In the genomic region with DNA sequence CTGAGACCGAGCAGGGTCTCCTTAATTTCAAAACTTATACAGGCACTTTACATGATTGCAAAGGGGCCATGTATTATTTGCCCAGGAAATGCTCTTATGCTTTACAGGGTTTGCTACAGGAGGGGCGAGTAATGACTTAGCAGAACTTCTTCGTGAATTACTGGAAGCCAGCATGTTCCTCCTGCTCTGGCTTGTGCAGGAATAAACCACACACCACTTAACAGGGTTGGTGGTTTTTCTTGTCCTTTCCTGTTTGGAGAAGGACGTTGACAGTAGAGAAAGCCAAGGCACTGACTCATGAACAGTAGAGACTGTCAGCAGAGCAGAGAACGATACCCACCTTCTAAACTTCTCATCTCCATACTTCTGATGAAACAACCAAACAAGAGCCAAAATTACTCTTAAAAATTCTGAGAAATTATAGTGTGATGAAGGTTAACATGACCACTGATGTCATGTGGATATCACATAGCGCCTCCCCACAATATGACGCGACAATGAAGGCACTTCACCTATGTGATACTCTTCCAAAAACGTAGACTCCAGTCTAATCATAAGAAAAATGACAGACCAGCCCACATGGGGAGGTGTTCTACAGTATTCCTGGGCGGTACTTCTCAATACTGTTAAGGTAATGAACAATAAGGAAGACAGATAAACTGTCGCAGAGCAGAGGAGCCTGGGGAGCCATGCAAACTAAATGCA, we compare ENCODE assay signal across 10 cellular contexts. TPM values are rescaled to one million over a fixed set of nuclear protein-coding genes. Genes with fewer than 3 reads are reported as not detected.
DNase-seq lines count a peak whose midpoint lies in the region; ATAC-seq and TF ChIP-seq lines count a peak whose summit lies in the region.
"Had no signal": no experiment of that assay in that cellular context is flagged by ENCODE, and none has a peak within 500 bp of the region (broad histone marks: within the 10 kb centered on the region; RNA-seq: fewer than 3 reads in every experiment).

No MANE protein-coding gene starts in this region.

- no peak overlapping the region for H3K4me3 ChIP-seq in fibroblast of villous mesenchyme (ENCODE audit: low read depth, low read length)
- no peak overlapping the region for H3K4me3 ChIP-seq in neuronal stem cell (ENCODE audit: low read length in 2 of 2)
- H3K4me3 ChIP-seq: dorsolateral prefrontal cortex had no signal

- no peak overlapping the region for H2AFZ ChIP-seq in neuronal stem cell (ENCODE audit: low read length)

- H2BK12ac ChIP-seq in neuronal stem cell (ENCODE audit: low read length) = no peak overlapping the region

- no peak overlapping the region for H3K18ac ChIP-seq in neuronal stem cell (ENCODE audit: low read length)

- H3K36me3 ChIP-seq in neuronal stem cell (replicated peaks in 1 of 2; ENCODE audit: control insufficient read depth in 2 of 2, insufficient read depth in 2 of 2, low read length in 2 of 2) = no peaks in the 10 kb centered on the region

- WGBS in neuronal stem cell (ENCODE audit: extremely low coverage in 2 of 2, insufficient read length in 2 of 2, insufficient replicate concordance in 1 of 2), 2 donors = no CpG with 5 or more reads among the region's 11 CpGs

- no peak overlapping the region for H3K27ac Mint-ChIP-seq in T-helper 17 cell

- ATAC-seq in GM21367 (IDR thresholded peaks at IDR 0.05; ENCODE audit: unreplicated experiment) = peak; percentile 67
- peak; percentile 56 for ATAC-seq in T-helper 17 cell
- ATAC-seq in HG03025 (IDR thresholded peaks at IDR 0.05; ENCODE audit: low FRiP score, unreplicated experiment) = no peak
- no peak for ATAC-seq in HG03442 (IDR thresholded peaks at IDR 0.05; ENCODE audit: unreplicated experiment)

- H3K4me2 ChIP-seq in neuronal stem cell (ENCODE audit: insufficient read depth, low read length, poor library complexity, severe bottlenecking) = no peak overlapping the region

- no peak overlapping the region for H2BK15ac ChIP-seq in neuronal stem cell (ENCODE audit: low read length)

- H3K4me1 ChIP-seq in neuronal stem cell (ENCODE audit: control insufficient read depth in 2 of 2, insufficient read depth in 1 of 2, low read depth in 1 of 2, low read length in 2 of 2) = no peaks in the 10 kb centered on the region

- peaks cover 6% of the 10 kb centered on the region for H3K4me1 Mint-ChIP-seq in T-helper 17 cell

- no peak overlapping the region for H2BK120ac ChIP-seq in neuronal stem cell (ENCODE audit: low read depth, low read length)

- H3K4me3 Mint-ChIP-seq in T-helper 17 cell = peak overlapping the region; percentile 41

- H3K14ac ChIP-seq in neuronal stem cell (ENCODE audit: low read length) = no peak overlapping the region

- no peaks in the 10 kb centered on the region for H3K27me3 ChIP-seq in neuronal stem cell (ENCODE audit: control insufficient read depth in 3 of 3, insufficient read depth in 3 of 3, low read depth in 1 of 3, low read length in 3 of 3)

- no peaks in the 10 kb centered on the region for H3K36me3 Mint-ChIP-seq in T-helper 17 cell (ENCODE audit: low read depth)

- DNase-seq in AG08396 (ENCODE audit: low spot score) (peak; percentile 64), T-helper 17 cell (no peak), fibroblast of villous mesenchyme (ENCODE audit: low read depth) (peak; percentile 96), epidermal melanocyte (ENCODE audit: insufficient read length, low spot score) (no peak), neuronal stem cell (ENCODE audit: low spot score) (no peak)
- DNase-seq: dorsolateral prefrontal cortex, NCI-H2029 treated with DMSO at 0.1 percent for 48 hours had no signal

- H3K27ac ChIP-seq in neuronal stem cell (replicated peaks; ENCODE audit: low read length) = no peak overlapping the region
- H3K27ac ChIP-seq: dorsolateral prefrontal cortex had no signal

- H3K9me3 ChIP-seq in T-helper 17 cell (ENCODE audit: control insufficient read depth, low read length, poor library complexity, severe bottlenecking) (no peaks in the 10 kb centered on the region), neuronal stem cell (replicated peaks in 1 of 2; ENCODE audit: control insufficient read depth in 2 of 2, insufficient read depth in 1 of 2, low read depth in 1 of 2, low read length in 2 of 2) (no peaks in the 10 kb centered on the region)

- H3K23ac ChIP-seq in neuronal stem cell (ENCODE audit: low read depth, low read length, poor library complexity) = no peak overlapping the region

- H3K79me1 ChIP-seq in neuronal stem cell (ENCODE audit: low read depth, low read length) = no peaks in the 10 kb centered on the region

- no peak overlapping the region for H2BK5ac ChIP-seq in neuronal stem cell (ENCODE audit: low read length)

- H3K9ac ChIP-seq in neuronal stem cell (ENCODE audit: low read depth, low read length, poor library complexity) = no peak overlapping the region

- peaks cover 21% of the 10 kb centered on the region for H3K27me3 Mint-ChIP-seq in T-helper 17 cell

- H4K8ac ChIP-seq in neuronal stem cell (ENCODE audit: low read depth, low read length) = no peak overlapping the region

- no peak overlapping the region for H2AK5ac ChIP-seq in neuronal stem cell (ENCODE audit: low read depth, low read length)

- no peak overlapping the region for H4K91ac ChIP-seq in neuronal stem cell (ENCODE audit: low read depth, low read length, poor library complexity)

- no peak overlapping the region for H3K4ac ChIP-seq in neuronal stem cell (ENCODE audit: low read length)

- no peak for TF ChIP-seq CTCF in fibroblast of villous mesenchyme (IDR thresholded peaks at IDR 0.05; ENCODE audit: insufficient read depth, low read depth, low read length)

RNA-seq across cellular contexts. Expression of gene MCTP2, which starts 24.7 kb away (rescaled TPM):
- total RNA-seq in T-helper 17 cell (10 to 100 TPM; 16.2 to 23.1 TPM), fibroblast of villous mesenchyme (2.2 and 4.5 TPM in 2 replicates)
- 0.01 TPM for polyA plus RNA-seq in neuronal stem cell (2013, experiment 1 of 2)
- polyA plus RNA-seq in neuronal stem cell (2013, experiment 2 of 2) = under 0.01 TPM

Comparison
In these comparisons a context has a peak if more than half of its experiments do, and no peak if none do; other contexts are left out.
1. DNase-seq: peak in AG08396 (single experiment) and fibroblast of villous mesenchyme (single experiment); none in T-helper 17 cell (0 of 3), epidermal melanocyte (single experiment) and neuronal stem cell (single experiment).
2. ATAC-seq: peak in GM21367 (single experiment) and T-helper 17 cell (single experiment); none in HG03025 (single experiment) and HG03442 (single experiment).